ENCODE assay signal across 8 cellular contexts in the genomic region with DNA sequence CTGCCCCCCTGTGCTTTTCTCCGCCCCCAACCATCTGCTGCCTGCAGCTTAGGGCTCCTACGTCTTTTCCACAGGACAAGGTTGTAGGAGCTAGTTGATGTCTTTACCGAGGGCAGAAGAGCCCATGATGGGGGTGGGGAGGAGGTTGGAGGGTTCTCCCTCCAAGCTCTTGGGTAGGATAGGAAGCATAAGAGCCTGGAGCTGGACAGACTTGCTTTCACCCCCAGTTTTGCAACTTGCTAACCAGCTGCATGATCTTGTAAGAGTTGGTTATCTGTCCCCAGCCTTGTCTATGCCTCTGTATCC. TPM values are rescaled to one million over a fixed set of nuclear protein-coding genes. Genes with fewer than 3 reads are reported as not detected.
A peak's percentile ranks its signal among the peaks of the same experiment; 100 is the strongest.
DNase-seq lines count a peak whose midpoint lies in the region; ATAC-seq and TF ChIP-seq lines count a peak whose summit lies in the region.

No MANE protein-coding gene starts in this region.

- H3K27me3 Mint-ChIP-seq in Calu3 (ENCODE audit: unreplicated experiment): no peaks in the 10 kb centered on the region
- H3K27me3 Mint-ChIP-seq in osteocyte (ENCODE audit: unreplicated experiment): no peaks in the 10 kb centered on the region

- H3K4me3 Mint-ChIP-seq in Calu3 (ENCODE audit: low read depth, unreplicated experiment) (peak overlapping the region; percentile 100), osteocyte (ENCODE audit: unreplicated experiment) (peak overlapping the region; percentile 98)

- CTCF ChIA-PET in Calu3 (lab: Charles Lee): interaction anchor here (0.7 to 1.7 kb wide), 4 partner anchors 10 to 55 kb away, joined by 3 to 9 read pairs (median 4); no protein-coding TSS in a partner anchor

- H4K20me1 ChIP-seq in OCI-LY3 (ENCODE audit: insufficient read depth, low read length): peaks cover 9% of the 10 kb centered on the region

- peak overlapping the region; percentile 95 for H3K4me2 ChIP-seq in OCI-LY3 (ENCODE audit: low read length)

- peaks cover 16% of the 10 kb centered on the region for H3K4me1 ChIP-seq in OCI-LY3 (ENCODE audit: low read length)

- ATAC-seq in GM19324 (IDR thresholded peaks at IDR 0.05; ENCODE audit: low FRiP score, unreplicated experiment): no peak
- no peak for ATAC-seq in HG03025 (IDR thresholded peaks at IDR 0.05; ENCODE audit: low FRiP score, unreplicated experiment)

- no peak for DNase-seq in Calu3
- no peak for DNase-seq in epithelial cell of esophagus (ENCODE audit: low read depth)
- DNase-seq in osteocyte (ENCODE audit: extremely low spot score, unreplicated experiment): no peak
- no peak for DNase-seq in 8988T
- DNase-seq in NCI-H1694 (lab: John Stamatoyannopoulos, UW): no peak

- no peaks in the 10 kb centered on the region for H3K27me3 ChIP-seq in OCI-LY3 (ENCODE audit: low read depth, low read length)

- H2AFZ ChIP-seq in OCI-LY3 (ENCODE audit: low read depth, low read length): no peak overlapping the region

- H3K79me2 ChIP-seq in OCI-LY3 (ENCODE audit: low read length): peaks cover 31% of the 10 kb centered on the region

- intact Hi-C loops in Calu3 (cut with micrococcal nuclease; ENCODE audit: unreplicated experiment): loop anchor here (2.0 kb wide), 2 partner anchors 48 to 52 kb away; a partner anchor contains a TSS

- H3K9me3 Mint-ChIP-seq in Calu3 (ENCODE audit: low read depth, unreplicated experiment): no peaks in the 10 kb centered on the region
- no peaks in the 10 kb centered on the region for H3K9me3 Mint-ChIP-seq in osteocyte (ENCODE audit: unreplicated experiment)

- H3K27ac Mint-ChIP-seq in Calu3 (ENCODE audit: unreplicated experiment): peak overlapping the region; percentile 96
- peak overlapping the region; percentile 94 for H3K27ac Mint-ChIP-seq in osteocyte (ENCODE audit: unreplicated experiment)

- H3K4me1 Mint-ChIP-seq in Calu3 (ENCODE audit: low read depth, unreplicated experiment): peaks cover 27% of the 10 kb centered on the region
- H3K4me1 Mint-ChIP-seq in osteocyte (ENCODE audit: unreplicated experiment): peaks cover 30% of the 10 kb centered on the region

- H3K4me3 ChIP-seq in OCI-LY3 (ENCODE audit: low read length) (peak overlapping the region; percentile 94), epithelial cell of esophagus (ENCODE audit: low read length) (peak overlapping the region; percentile 97)

- peaks cover 46% of the 10 kb centered on the region for H3K36me3 ChIP-seq in OCI-LY3 (replicated peaks; ENCODE audit: low read depth, low read length)

- peaks cover 67% of the 10 kb centered on the region for H3K36me3 Mint-ChIP-seq in Calu3 (ENCODE audit: insufficient read depth, unreplicated experiment)
- peaks cover 30% of the 10 kb centered on the region for H3K36me3 Mint-ChIP-seq in osteocyte (ENCODE audit: unreplicated experiment)

- H3K27ac ChIP-seq in OCI-LY3 (ENCODE audit: low read length): no peak overlapping the region

- H3K9ac ChIP-seq in OCI-LY3 (ENCODE audit: low read length): peak overlapping the region; percentile 88

- TF ChIP-seq CTCF in Calu3 (IDR thresholded peaks at IDR 0.05; ENCODE audit: unreplicated experiment): no peak
- no peak for TF ChIP-seq CTCF in OCI-LY3 (IDR thresholded peaks at IDR 0.05; ENCODE audit: low read depth, low read length)
- no peak for TF ChIP-seq CTCF in epithelial cell of esophagus (IDR thresholded peaks at IDR 0.05; ENCODE audit: insufficient read depth, low read depth, low read length, missing control alignments)
- no peak for TF ChIP-seq CTCF in osteocyte (IDR thresholded peaks at IDR 0.05)

- BruUV-seq in Calu3 (replicated peaks; lab: Mats Ljungman, UMichigan): TSS peak; percentile 42

- no peaks in the 10 kb centered on the region for H3K9me3 ChIP-seq in OCI-LY3 (ENCODE audit: insufficient read depth, low read length)

RNA-seq across cellular contexts. Expression of a gene that starts 0.9 kb away (rescaled TPM):
- total RNA-seq in Calu3 (2022): 114 and 116 TPM in 2 replicates
- 60.5 and 69.5 TPM in 2 replicates for total RNA-seq in osteocyte

RNA-seq across cellular contexts. Expression of a gene that starts 12.2 kb away (rescaled TPM):
- total RNA-seq in Calu3 (2022) (394 and 401 TPM in 2 replicates), osteocyte (398 and 419 TPM in 2 replicates)

RNA-seq across cellular contexts. Expression of a gene that starts 31.7 kb away (rescaled TPM):
- 105 and 106 TPM in 2 replicates for total RNA-seq in Calu3 (2022)
- 110 and 121 TPM in 2 replicates for total RNA-seq in osteocyte

RNA-seq across cellular contexts. Expression of a gene that starts 42.5 kb away (rescaled TPM):
- 0.54 and 0.90 TPM in 2 replicates for total RNA-seq in Calu3 (2022)
- 0.11 TPM in 1 of 2 replicates, not detected in the other for total RNA-seq in osteocyte

RNA-seq across cellular contexts. Expression of a gene that starts 51.7 kb away (rescaled TPM):
- total RNA-seq in Calu3 (2022): 79.6 and 87.9 TPM in 2 replicates
- 30.3 and 30.4 TPM in 2 replicates for total RNA-seq in osteocyte
